27 cellular contexts compared by ENCODE assay signal in genomic region chr7:18474944-18475343, GRCh38. TPM values are rescaled to one million over a fixed set of nuclear protein-coding genes. Genes with fewer than 3 reads are reported as not detected.
DNase-seq lines count a peak whose midpoint lies in the region; ATAC-seq and FAIRE-seq lines count a peak whose summit lies in the region.
"Had no signal": no experiment of that assay in that cellular context is flagged by ENCODE, and none has a peak within 500 bp of the region (broad histone marks: within the 10 kb centered on the region; RNA-seq: fewer than 3 reads in every experiment).

No MANE protein-coding gene starts in this region.

- H3K79me1 ChIP-seq in neuronal stem cell (ENCODE audit: low read depth, low read length): no peaks in the 10 kb centered on the region

- H3K4me2 ChIP-seq in neuronal stem cell (ENCODE audit: insufficient read depth, low read length, poor library complexity, severe bottlenecking): no peak overlapping the region
- H3K4me2 ChIP-seq: A549, PC-9 had no signal

- no peaks in the 10 kb centered on the region for H3K9me3 ChIP-seq in neuronal stem cell (replicated peaks in 1 of 2; ENCODE audit: control insufficient read depth in 2 of 2, insufficient read depth in 1 of 2, low read depth in 1 of 2, low read length in 2 of 2)
- H3K9me3 ChIP-seq: A549, SJCRH30 had no signal

- H3K36me3 ChIP-seq in neuronal stem cell (replicated peaks in 1 of 2; ENCODE audit: control insufficient read depth in 2 of 2, insufficient read depth in 2 of 2, low read length in 2 of 2): no peaks in the 10 kb centered on the region
- H3K36me3 ChIP-seq: SJCRH30 had no signal

- no peak overlapping the region for H2AK5ac ChIP-seq in neuronal stem cell (ENCODE audit: low read depth, low read length)

- H3K4me1 ChIP-seq in neuronal stem cell (ENCODE audit: control insufficient read depth in 2 of 2, insufficient read depth in 1 of 2, low read depth in 1 of 2, low read length in 2 of 2): no peaks in the 10 kb centered on the region
- H3K4me1 ChIP-seq: A549 had no signal

- H4K8ac ChIP-seq in neuronal stem cell (ENCODE audit: low read depth, low read length): no peak overlapping the region

- DNase-seq in foreskin melanocyte (peak; percentile 11), neuronal stem cell (ENCODE audit: low spot score) (no peak), superior temporal gyrus (ENCODE audit: extremely low spot score) (peak; percentile 45), NCI-H1417 (lab: John Stamatoyannopoulos, UW) (no peak), NCI-H1694 (lab: John Stamatoyannopoulos, UW) (no peak), frontal cortex (ENCODE audit: low spot score in 2 of 2) (no peak)
- DNase-seq: AML-193; C1 segment of cervical spinal cord; CD4-positive, alpha-beta memory T cell; GOT3; Kasumi-1; NCI-H1092 treated with DMSO at 0.1 percent for 48 hours; NCI-H1436 treated with DMSO at 0.1 percent for 48 hours; NCI-H2029; NCI-H446; NCI-H524 treated with DMSO at 0.1 percent for 48 hours; NCI-H774; PC-9; SJCRH30 had no signal

- no peak overlapping the region for H3K23ac ChIP-seq in neuronal stem cell (ENCODE audit: low read depth, low read length, poor library complexity)

- H3K9ac ChIP-seq in neuronal stem cell (ENCODE audit: low read depth, low read length, poor library complexity): no peak overlapping the region

- ATAC-seq in HG02798 (IDR thresholded peaks at IDR 0.05; ENCODE audit: poor library complexity, unreplicated experiment): no peak
- ATAC-seq: A549, HCT116, HepG2, K562, Right ventricle myocardium inferior, SK-N-SH treated with all-trans-retinoic acid at 6 μM for 48 hours had no signal

- no peak overlapping the region for H3K4me3 ChIP-seq in neuronal stem cell (ENCODE audit: low read length in 2 of 2)
- H3K4me3 ChIP-seq: A549, K562, PC-9, SJCRH30 had no signal

- no peak overlapping the region for H2BK15ac ChIP-seq in neuronal stem cell (ENCODE audit: low read length)

- FAIRE-seq in frontal cortex (lab: Jason Lieb, UNC): no peak
- FAIRE-seq: A549, HepG2, K562 had no signal

- WGBS in neuronal stem cell (ENCODE audit: extremely low coverage in 2 of 2, insufficient read length in 2 of 2, insufficient replicate concordance in 1 of 2), 2 donors: no CpG with 5 or more reads among the region's 1 CpG

- no peak overlapping the region for H2BK5ac ChIP-seq in neuronal stem cell (ENCODE audit: low read length)

- H4K91ac ChIP-seq in neuronal stem cell (ENCODE audit: low read depth, low read length, poor library complexity): no peak overlapping the region

- H2AFZ ChIP-seq in neuronal stem cell (ENCODE audit: low read length): peak overlapping the region; percentile 42
- H2AFZ ChIP-seq: PC-9 had no signal

- no peak overlapping the region for H3K18ac ChIP-seq in neuronal stem cell (ENCODE audit: low read length)

- no peak overlapping the region for H3K14ac ChIP-seq in neuronal stem cell (ENCODE audit: low read length)

- H2BK120ac ChIP-seq in neuronal stem cell (ENCODE audit: low read depth, low read length): no peak overlapping the region

- H3K27me3 ChIP-seq in neuronal stem cell (ENCODE audit: control insufficient read depth in 3 of 3, insufficient read depth in 3 of 3, low read depth in 1 of 3, low read length in 3 of 3): no peaks in the 10 kb centered on the region
- H3K27me3 ChIP-seq: SJCRH30 had no signal

- H3K4ac ChIP-seq in neuronal stem cell (ENCODE audit: low read length): no peak overlapping the region

- H3K27ac ChIP-seq in angular gyrus (ENCODE audit: low read depth, low read length) (peak overlapping the region; percentile 76), neuronal stem cell (replicated peaks; ENCODE audit: low read length) (no peak overlapping the region)
- H3K27ac ChIP-seq: A549, PC-9, SJCRH30 had no signal

- H2BK12ac ChIP-seq in neuronal stem cell (ENCODE audit: low read length): no peak overlapping the region

RNA-seq across cellular contexts. Expression of gene HDAC9, which starts 20.6 kb away (rescaled TPM):
- polyA plus RNA-seq in neuronal stem cell (2013, experiment 1 of 2): 21.9 TPM
- polyA plus RNA-seq in neuronal stem cell (2013, experiment 2 of 2): 21.7 TPM
- total RNA-seq in frontal cortex: 117 TPM

Comparison
In these comparisons a context has a peak if more than half of its experiments do, and no peak if none do; other contexts are left out.
1. DNase-seq: peak in foreskin melanocyte (single experiment) and superior temporal gyrus (single experiment); none in neuronal stem cell (single experiment), NCI-H1417 (0 of 3), NCI-H1694 (single experiment) and frontal cortex (0 of 2).